17 cellular contexts compared by ENCODE assay signal in genomic region chr13:39597828-39598227, GRCh38. TPM values are rescaled to one million over a fixed set of nuclear protein-coding genes. Genes with fewer than 3 reads are reported as not detected.
A peak's percentile ranks its signal among the peaks of the same experiment; 100 is the strongest.
DNase-seq lines count a peak whose midpoint lies in the region; ATAC-seq and TF ChIP-seq lines count a peak whose summit lies in the region.
"Had no signal": no experiment of that assay in that cellular context is flagged by ENCODE, and none has a peak within 500 bp of the region (broad histone marks: within the 10 kb centered on the region; RNA-seq: fewer than 3 reads in every experiment).

No MANE protein-coding gene starts in this region.

- H3K27ac ChIP-seq in SK-N-SH (ENCODE audit: low read depth in 2 of 2, low read length in 1 of 2) = peak overlapping the region in 1 of 2 experiments; percentile 64; a peak in 2 of 4 replicates

- POLR2A ChIA-PET in SK-N-SH (lab: Yijun Ruan, JAX) = no interaction called here

- ATAC-seq in stimulated activated effector memory CD8-positive, alpha-beta T cell treated with anti-CD3 and anti-CD28 coated beads, Interleukin-12 subunit alpha, Interleukin-12 subunit beta, amount 100 ng/mL, for 72 hours = no peak
- ATAC-seq in HG02571 (IDR thresholded peaks at IDR 0.05; ENCODE audit: unreplicated experiment) = no peak
- ATAC-seq: HepG2, PC-3 had no signal

- TF ChIP-seq CTCF in SK-N-SH (IDR thresholded peaks at IDR 0.05) (no peak), osteocyte (IDR thresholded peaks at IDR 0.05) (no peak)

- no peak overlapping the region for H3K4me3 ChIP-seq in SK-N-SH (ENCODE audit: low read depth in 2 of 2, low read length in 1 of 2)
- H3K4me3 ChIP-seq: lung, thyroid gland had no signal

- H3K79me2 ChIP-seq in SK-N-SH (ENCODE audit: insufficient read depth) = no peaks in the 10 kb centered on the region; the same call in 1 of the 2 replicates

- no peak for TF ChIP-seq RAD21 in SK-N-SH (IDR thresholded peaks at IDR 0.05; ENCODE audit: low read length)

- peaks cover 10 to 14% of the 10 kb centered on the region in 2 experiments; a peak in 3 of 4 replicates for H3K4me1 ChIP-seq in SK-N-SH (ENCODE audit: control insufficient read depth in 1 of 2, insufficient read depth in 2 of 2, low read depth in 1 of 2, low read length in 1 of 2)

- peaks cover 69% of the 10 kb centered on the region for H3K4me1 Mint-ChIP-seq in osteocyte (ENCODE audit: unreplicated experiment)
- H3K4me1 Mint-ChIP-seq in stimulated activated effector memory CD8-positive, alpha-beta T cell treated with anti-CD3 and anti-CD28 coated beads, Interleukin-12 subunit alpha, Interleukin-12 subunit beta, amount 100 ng/mL, for 72 hours = peaks cover 7% of the 10 kb centered on the region

- no peak overlapping the region for H3K9ac ChIP-seq in SK-N-SH

- H2AFZ ChIP-seq in SK-N-SH (ENCODE audit: low read depth) = 0 out of 2 replicates have a peak overlapping the region, but pooled peaks have one; percentile 5

- H4K20me1 ChIP-seq in SK-N-SH (ENCODE audit: insufficient read depth) = no peaks in the 10 kb centered on the region

- peak overlapping the region; percentile 70 for H3K27ac Mint-ChIP-seq in osteocyte (ENCODE audit: unreplicated experiment)
- no peak overlapping the region for H3K27ac Mint-ChIP-seq in stimulated activated effector memory CD8-positive, alpha-beta T cell treated with anti-CD3 and anti-CD28 coated beads, Interleukin-12 subunit alpha, Interleukin-12 subunit beta, amount 100 ng/mL, for 72 hours

- CTCF ChIA-PET in SK-N-SH (lab: Yijun Ruan, JAX) = interaction anchor here (0.8 to 2.3 kb wide), 3 partner anchors 15 to 453 kb away, joined by 3 to 15 read pairs (median 4); no protein-coding TSS in a partner anchor

- H3K27me3 Mint-ChIP-seq in osteocyte (ENCODE audit: unreplicated experiment) = no peaks in the 10 kb centered on the region

- H3K9me3 Mint-ChIP-seq in osteocyte (ENCODE audit: unreplicated experiment) = no peaks in the 10 kb centered on the region
- H3K9me3 Mint-ChIP-seq in stimulated activated effector memory CD8-positive, alpha-beta T cell treated with anti-CD3 and anti-CD28 coated beads, Interleukin-12 subunit alpha, Interleukin-12 subunit beta, amount 100 ng/mL, for 72 hours = no peaks in the 10 kb centered on the region

- no peaks in the 10 kb centered on the region for H3K27me3 ChIP-seq in SK-N-SH (ENCODE audit: insufficient read depth)
- H3K27me3 ChIP-seq: thyroid gland had no signal

- 75% methylated on average over 2 of the region's 2 CpGs for WGBS in SK-N-SH (ENCODE audit: low lambda C conversion rate)

- DNase-seq in EH (ENCODE audit: low read depth) (peak; percentile 69), SK-N-SH (no peak), fibroblast of gingiva (ENCODE audit: low read depth) (peak; percentile 95), osteocyte (ENCODE audit: extremely low spot score, unreplicated experiment) (no peak), activated gamma-delta T cell treated with Interleukin-2 at 50 U/mL for 16 hours (no peak), NCI-H1694 treated with DMSO at 0.1 percent for 48 hours (lab: John Stamatoyannopoulos, UW) (no peak)
- DNase-seq in stimulated activated effector memory CD8-positive, alpha-beta T cell treated with anti-CD3 and anti-CD28 coated beads, Interleukin-12 subunit alpha, Interleukin-12 subunit beta, amount 100 ng/mL, for 72 hours (ENCODE audit: low spot score in 2 of 2) = no peak
- DNase-seq: activated naive CD4-positive, alpha-beta T cell treated with Interleukin-2 at 50 U/mL for 16 hours; caudate nucleus; NCI-H1092 treated with DMSO at 0.1 percent for 48 hours; nucleus accumbens; PC-3; stimulated activated CD4-positive, alpha-beta T cell treated with anti-CD3 and anti-CD28 coated beads, Interleukin-15, amount 100 ng/mL, for 24 hours; thyroid gland had no signal

- peak overlapping the region; percentile 62 for H3K4me3 Mint-ChIP-seq in osteocyte (ENCODE audit: unreplicated experiment)
- H3K4me3 Mint-ChIP-seq in stimulated activated effector memory CD8-positive, alpha-beta T cell treated with anti-CD3 and anti-CD28 coated beads, Interleukin-12 subunit alpha, Interleukin-12 subunit beta, amount 100 ng/mL, for 72 hours = no peak overlapping the region

- no peaks in the 10 kb centered on the region for H3K9me2 ChIP-seq in SK-N-SH

- no peaks in the 10 kb centered on the region for H3K36me3 ChIP-seq in SK-N-SH (replicated peaks in 1 of 2; ENCODE audit: control insufficient read depth in 1 of 2, insufficient read depth in 2 of 2, low read length in 1 of 2)
- H3K36me3 ChIP-seq: thyroid gland had no signal

- TF ChIP-seq EP300 in SK-N-SH (IDR thresholded peaks at IDR 0.05; ENCODE audit: borderline replicate concordance in 1 of 2, low read depth in 1 of 2, low read length in 1 of 2) = no peak

- no peaks in the 10 kb centered on the region for H3K9me3 ChIP-seq in SK-N-SH
- H3K9me3 ChIP-seq: thyroid gland had no signal

- H3F3A ChIP-seq in SK-N-SH (replicated peaks; ENCODE audit: insufficient read depth) = no peaks in the 10 kb centered on the region

- peaks cover 24% of the 10 kb centered on the region for H3K36me3 Mint-ChIP-seq in osteocyte (ENCODE audit: unreplicated experiment)
- no peaks in the 10 kb centered on the region for H3K36me3 Mint-ChIP-seq in stimulated activated effector memory CD8-positive, alpha-beta T cell treated with anti-CD3 and anti-CD28 coated beads, Interleukin-12 subunit alpha, Interleukin-12 subunit beta, amount 100 ng/mL, for 72 hours

- peak overlapping the region; percentile 25; the same call in 1 of the 2 replicates for H3K4me2 ChIP-seq in SK-N-SH

TF ChIP-seq in SK-N-SH, 30 proteins besides CTCF, POLR2A, EP300 and RAD21:
- TF ChIP-seq NFIC (IDR thresholded peaks at IDR 0.05; ENCODE audit: borderline replicate concordance) = no peak
- TF ChIP-seq SIN3A (IDR thresholded peaks at IDR 0.05; ENCODE audit: borderline replicate concordance, low read depth, low read length) = no peak
- TF ChIP-seq TEAD4 (IDR thresholded peaks at IDR 0.05; ENCODE audit: borderline replicate concordance, insufficient read depth) = no peak
- TF ChIP-seq EZH2phosphoT487 (IDR thresholded peaks at IDR 0.05; ENCODE audit: borderline replicate concordance, low read depth) = no peak
- TF ChIP-seq ELF1 (IDR thresholded peaks at IDR 0.05) = no peak
- no peak for TF ChIP-seq SMC3 (IDR thresholded peaks at IDR 0.05; ENCODE audit: low read depth, low read length)
- TF ChIP-seq NRF1 (IDR thresholded peaks at IDR 0.05; ENCODE audit: low read depth, low read length) = no peak
- no peak for TF ChIP-seq POLR2AphosphoS5 (IDR thresholded peaks at IDR 0.05; ENCODE audit: low read depth, low read length)
- TF ChIP-seq GABPA (IDR thresholded peaks at IDR 0.05; ENCODE audit: low read depth) = no peak
- no peak for TF ChIP-seq RXRA (IDR thresholded peaks at IDR 0.05; ENCODE audit: borderline replicate concordance, low read depth)
- TF ChIP-seq RFX5 (IDR thresholded peaks at IDR 0.05; ENCODE audit: low read length) = no peak
- no peak for TF ChIP-seq USF2 (IDR thresholded peaks at IDR 0.05; ENCODE audit: borderline replicate concordance, low read depth, low read length)
- TF ChIP-seq USF1 (IDR thresholded peaks at IDR 0.05; ENCODE audit: borderline replicate concordance, low read depth) = no peak
- TF ChIP-seq REST (IDR thresholded peaks at IDR 0.05; ENCODE audit: low read depth, low read length) = no peak

RNA-seq across cellular contexts. Expression of gene LHFPL6, which starts 5.2 kb away (rescaled TPM):
- polyA plus RNA-seq in SK-N-SH (2012; rRNA removed) = 22.2 and 25.7 TPM in 2 replicates
- 27.0 and 29.2 TPM in 2 replicates for polyA plus RNA-seq in SK-N-SH (2012; cell fraction: cytosol; rRNA removed)
- 9.1 and 9.9 TPM in 2 replicates for polyA plus RNA-seq in SK-N-SH (2012; cell fraction: nucleus; rRNA removed)
- 173 and 174 TPM in 2 replicates for total RNA-seq in osteocyte
- total RNA-seq: HepG2 had no signal
- polyA plus RNA-seq: HepG2 had no signal

RNA-seq across cellular contexts. Expression of gene COG6, which starts 57.6 kb away (rescaled TPM):
- 13.1 and 16.9 TPM in 2 replicates for polyA plus RNA-seq in SK-N-SH (2012; rRNA removed)
- polyA plus RNA-seq in SK-N-SH (2012; cell fraction: cytosol; rRNA removed) = 14.8 and 15.9 TPM in 2 replicates
- polyA plus RNA-seq in SK-N-SH (2012; cell fraction: nucleus; rRNA removed) = 7.9 and 16.7 TPM in 2 replicates
- 38.7 and 42.4 TPM in 2 replicates for total RNA-seq in osteocyte

Comparison
In these comparisons a context has a peak if more than half of its experiments do, and no peak if none do; other contexts are left out.
1. DNase-seq: peak in EH (single experiment) and fibroblast of gingiva (single experiment); none in SK-N-SH (single experiment), osteocyte (single experiment), stimulated activated effector memory CD8-positive, alpha-beta T cell treated with anti-CD3 and anti-CD28 coated beads, Interleukin-12 subunit alpha, Interleukin-12 subunit beta, amount 100 ng/mL, for 72 hours (0 of 2), activated gamma-delta T cell treated with Interleukin-2 at 50 U/mL for 16 hours (single experiment) and NCI-H1694 treated with DMSO at 0.1 percent for 48 hours (single experiment).